Comparison of ENCODE assay signal across 19 cellular contexts in genomic region chr4:87492617-87493016, GRCh38. TPM values are rescaled to one million over a fixed set of nuclear protein-coding genes. Genes with fewer than 3 reads are reported as not detected.
DNase-seq lines count a peak whose midpoint lies in the region; ATAC-seq, FAIRE-seq and TF ChIP-seq lines count a peak whose summit lies in the region.
"Had no signal": no experiment of that assay in that cellular context is flagged by ENCODE, and none has a peak within 500 bp of the region (broad histone marks: within the 10 kb centered on the region; RNA-seq: fewer than 3 reads in every experiment).

No MANE protein-coding gene starts in this region.

- peaks cover 5% of the 10 kb centered on the region for H3K9me3 Mint-ChIP-seq in neural progenitor cell

- H3K36me3 Mint-ChIP-seq in neural progenitor cell = peaks cover 13% of the 10 kb centered on the region

- H3K4me1 ChIP-seq in left ventricle myocardium inferior = peaks cover 60% of the 10 kb centered on the region
- H3K4me1 ChIP-seq in pancreas = peaks cover 0 to 7% (median 4%) of the 10 kb centered on the region in 3 donors
- H3K4me1 ChIP-seq in vagina = peaks cover 13% of the 10 kb centered on the region
- peaks cover under 1% of the 10 kb centered on the region for H3K4me1 ChIP-seq in ovary (ENCODE audit: insufficient read depth)
- no peaks in the 10 kb centered on the region for H3K4me1 ChIP-seq in neural progenitor cell
- H3K4me1 ChIP-seq in HAP-1 = peaks cover 3% of the 10 kb centered on the region; the same call in 1 of the 2 replicates

- ATAC-seq in Right ventricle myocardium inferior = no peak
- ATAC-seq in pancreas = peak; percentile 67 to 85 (median 77)
- ATAC-seq: activated CD4-positive, alpha-beta T cell treated with anti-CD3 and anti-CD28 coated beads for 36 hours; left colon; SK-N-SH treated with all-trans-retinoic acid at 6 μM for 48 hours had no signal

- H3K4me2 ChIP-seq in neural progenitor cell = no peak overlapping the region

- TF ChIP-seq EP300 in ovary (IDR thresholded peaks at IDR 0.05) = no peak

- H3K9me3 ChIP-seq in left ventricle myocardium inferior (replicated peaks) (peaks cover 7% of the 10 kb centered on the region), pancreas (no peaks in the 10 kb centered on the region), vagina (no peaks in the 10 kb centered on the region), ovary (no peaks in the 10 kb centered on the region), neural progenitor cell (ENCODE audit: low read depth) (no peaks in the 10 kb centered on the region), HAP-1 (no peaks in the 10 kb centered on the region)
- H3K9me3 ChIP-seq: transverse colon had no signal

- TF ChIP-seq CTCF in left ventricle myocardium inferior (IDR thresholded peaks at IDR 0.05; ENCODE audit: borderline replicate concordance) = no peak
- no peak for TF ChIP-seq CTCF in fibroblast of pulmonary artery (IDR thresholded peaks at IDR 0.05; ENCODE audit: low read length, missing control alignments)
- no peak for TF ChIP-seq CTCF in pancreas (IDR thresholded peaks at IDR 0.05)
- no peak for TF ChIP-seq CTCF in vagina (IDR thresholded peaks at IDR 0.05)
- TF ChIP-seq CTCF in ovary (IDR thresholded peaks at IDR 0.05) = no peak
- TF ChIP-seq CTCF in neural progenitor cell (IDR thresholded peaks at IDR 0.05) = no peak

- intact Hi-C loops in left ventricle myocardium inferior (cut with micrococcal nuclease) (no loop called here), Right ventricle myocardium inferior (cut with DNase I) (loop anchor here (5.0 kb wide), 1 partner anchor 35 kb away; the partner anchor contains the start of gene SPARCL1), pancreas (cut with DNase I) (no loop called here), vagina (cut with DNase I) (no loop called here), ovary (cut with DNase I) (no loop called here)

- H3K79me2 ChIP-seq in neural progenitor cell (ENCODE audit: low read depth) = no peaks in the 10 kb centered on the region

- no peak overlapping the region for H3K4me3 Mint-ChIP-seq in neural progenitor cell
- H3K4me3 Mint-ChIP-seq: activated CD4-positive, alpha-beta T cell treated with anti-CD3 and anti-CD28 coated beads for 36 hours; naive B cell had no signal

- no peaks in the 10 kb centered on the region for H4K20me1 ChIP-seq in neural progenitor cell (ENCODE audit: low read depth)

- no peaks in the 10 kb centered on the region for H3K4me1 Mint-ChIP-seq in neural progenitor cell
- H3K4me1 Mint-ChIP-seq: naive B cell had no signal

- no peak overlapping the region for H3K27ac Mint-ChIP-seq in neural progenitor cell
- H3K27ac Mint-ChIP-seq: activated CD4-positive, alpha-beta T cell treated with anti-CD3 and anti-CD28 coated beads for 36 hours; naive B cell had no signal

- H3K36me3 ChIP-seq in left ventricle myocardium inferior = peaks cover 97% of the 10 kb centered on the region
- H3K36me3 ChIP-seq in pancreas = no peaks in the 10 kb centered on the region
- H3K36me3 ChIP-seq in vagina = peaks cover 18 to 86% of the 10 kb centered on the region in 2 donors
- no peaks in the 10 kb centered on the region for H3K36me3 ChIP-seq in ovary
- no peaks in the 10 kb centered on the region for H3K36me3 ChIP-seq in neural progenitor cell
- H3K36me3 ChIP-seq in HAP-1 (replicated peaks) = no peaks in the 10 kb centered on the region

- H3K4me3 ChIP-seq in left ventricle myocardium inferior (no peak overlapping the region), fibroblast of pulmonary artery (replicated peaks; ENCODE audit: low read depth, low read length) (no peak overlapping the region), pancreas (no peak overlapping the region), vagina (no peak overlapping the region), ovary (no peak overlapping the region), neural progenitor cell (no peak overlapping the region), HAP-1 (no peak overlapping the region)
- H3K4me3 ChIP-seq: transverse colon had no signal

- TF ChIP-seq POLR2A in vagina (IDR thresholded peaks at IDR 0.05) = no peak
- no peak for TF ChIP-seq POLR2A in ovary (IDR thresholded peaks at IDR 0.05)

- WGBS in pancreas, 2 donors = 9 to 12% methylated on average over 3 of the region's 3 CpGs
- 44 to 76% (median 57%) methylated on average over 3 of the region's 3 CpGs for WGBS in ovary, 3 donors

- no peak for FAIRE-seq in pancreas (lab: Jason Lieb, UNC)
- FAIRE-seq: RCC 7860 had no signal

- no peaks in the 10 kb centered on the region for H3K27me3 ChIP-seq in left ventricle myocardium inferior (ENCODE audit: low read depth)
- H3K27me3 ChIP-seq in pancreas = no peaks in the 10 kb centered on the region
- no peaks in the 10 kb centered on the region for H3K27me3 ChIP-seq in vagina
- H3K27me3 ChIP-seq in ovary = no peaks in the 10 kb centered on the region
- no peaks in the 10 kb centered on the region for H3K27me3 ChIP-seq in neural progenitor cell
- no peaks in the 10 kb centered on the region for H3K27me3 ChIP-seq in HAP-1 (ENCODE audit: low read depth)
- H3K27me3 ChIP-seq: transverse colon had no signal

- in situ Hi-C loops in HAP-1 (cut with MboI; ENCODE audit: low sequenced_read_pairs) = no loop called here

- H3F3A ChIP-seq in neural progenitor cell (ENCODE audit: low read depth) = no peaks in the 10 kb centered on the region

- no peak overlapping the region for H2AFZ ChIP-seq in neural progenitor cell (replicated peaks)

- H3K27ac ChIP-seq in left ventricle myocardium inferior (replicated peaks) (peak overlapping the region; percentile 81), pancreas (no peak overlapping the region), vagina (peak overlapping the region; percentile 49), ovary (no peak overlapping the region), neural progenitor cell (no peak overlapping the region)
- H3K27ac ChIP-seq: transverse colon had no signal

- no peak for DNase-seq in left ventricle myocardium inferior
- no peak for DNase-seq in Right ventricle myocardium inferior (ENCODE audit: missing footprints)
- DNase-seq in fibroblast of pulmonary artery (ENCODE audit: low read depth) = peak; percentile 67
- DNase-seq in pancreas = no peak
- DNase-seq in vagina (ENCODE audit: extremely low spot score in 2 of 2) = no peak
- no peak for DNase-seq in ovary
- no peak for DNase-seq in neural progenitor cell (ENCODE audit: low spot score)
- DNase-seq in HAP-1 (ENCODE audit: low spot score in 2 of 2) = no peak
- DNase-seq: ACHN; activated CD4-positive, alpha-beta T cell treated with anti-CD3 and anti-CD28 coated beads for 36 hours; cerebellar nuclear complex; DMS53; foreskin melanocyte; left colon; naive B cell; NCI-H82; transverse colon had no signal

- H3K27me3 Mint-ChIP-seq in neural progenitor cell (ENCODE audit: insufficient read depth, low read depth) = no peaks in the 10 kb centered on the region
- H3K27me3 Mint-ChIP-seq: activated CD4-positive, alpha-beta T cell treated with anti-CD3 and anti-CD28 coated beads for 36 hours; naive B cell had no signal

- H3K9ac ChIP-seq in neural progenitor cell = no peak overlapping the region

RNA-seq across cellular contexts. Expression of gene SPARCL1, which starts 36.6 kb away (rescaled TPM):
- total RNA-seq in left ventricle myocardium inferior (292 TPM), Right ventricle myocardium inferior (500 TPM), pancreas (10 to 100 TPM; 19.6 to 77.0 (median 37.2) TPM), vagina (558 TPM), ovary (100 to 1,000 TPM; 116 to 396 (median 243) TPM), neural progenitor cell (ENCODE audit: low replicate concordance) (0.43 TPM in 1 of 2 replicates, not detected in the other)
- polyA plus RNA-seq in pancreas (10 to 100 TPM; 21.7 to 39.1 TPM), ovary (1,000 to 10,000 TPM in 1 of 2 donors, 100 to 1,000 TPM in 1; 433 to 1,049 TPM)
- total RNA-seq: activated CD4-positive, alpha-beta T cell treated with anti-CD3 and anti-CD28 coated beads for 36 hours had no signal

Comparison
In these comparisons a context has a peak if more than half of its experiments do, and no peak if none do; other contexts are left out.
1. H3K27ac ChIP-seq: peak in left ventricle myocardium inferior (single experiment) and vagina (single experiment); none in pancreas (0 of 4), ovary (0 of 2) and neural progenitor cell (single experiment).
2. RNA of gene SPARCL1, which starts 36.6 kb away (total RNA-seq): 558 TPM in vagina (single experiment), 500 TPM in Right ventricle myocardium inferior (single experiment), 292 TPM in left ventricle myocardium inferior (single experiment), 116 to 396 TPM in ovary and 19.6 to 77.0 TPM in pancreas; 0.43 TPM in neural progenitor cell; every median in the first group is over 10 times any median in the second.